23 cellular contexts compared by ENCODE assay signal in genomic region chr10:74919671-74920070, GRCh38.
DNase-seq lines count a peak whose midpoint lies in the region; ATAC-seq, FAIRE-seq and TF ChIP-seq lines count a peak whose summit lies in the region.
"Had no signal": no experiment of that assay in that cellular context is flagged by ENCODE, and none has a peak within 500 bp of the region (broad histone marks: within the 10 kb centered on the region; RNA-seq: fewer than 3 reads in every experiment).

No MANE protein-coding gene starts in this region.

- intact Hi-C loops in natural killer cell (cut with micrococcal nuclease) (loop anchor here (5.0 kb wide), 1 partner anchor 98 kb away; no protein-coding TSS in a partner anchor), K562 (cut with micrococcal nuclease) (no loop called here), PC-9 (cut with micrococcal nuclease; ENCODE audit: unreplicated experiment) (no loop called here)

- H3K9me3 Mint-ChIP-seq in natural killer cell: peaks cover 0 to 5% of the 10 kb centered on the region in 2 donors
- no peaks in the 10 kb centered on the region for H3K9me3 Mint-ChIP-seq in natural killer cell treated with Interleukin-12 subunit alpha and Interleukin-12 subunit beta and Interleukin-15 and Interleukin-18, amount 100 ng/mL, for 72 hours

- H3K4me1 ChIP-seq in SK-N-SH (ENCODE audit: control insufficient read depth in 1 of 2, insufficient read depth in 2 of 2, low read depth in 1 of 2, low read length in 1 of 2) (peaks cover 18 to 35% of the 10 kb centered on the region in 2 experiments), K562 (replicated peaks in 1 of 2; ENCODE audit: control insufficient read depth in 2 of 2, insufficient read depth in 2 of 2, low read length in 2 of 2) (peaks cover 9 to 14% of the 10 kb centered on the region in 2 experiments; a peak in 3 of 5 replicates), PC-9 (replicated peaks; ENCODE audit: insufficient read depth) (peaks cover 82% of the 10 kb centered on the region)
- H3K4me1 ChIP-seq: BLaER1 had no signal

- TF ChIP-seq CTCF in SK-N-SH (IDR thresholded peaks at IDR 0.05): no peak
- no peak for TF ChIP-seq CTCF in natural killer cell (IDR thresholded peaks at IDR 0.05)
- no peak for TF ChIP-seq CTCF in K562 (IDR thresholded peaks at IDR 0.05 in 2 of 3, conservative IDR thresholded peaks at IDR 0.05 in 1 of 3; ENCODE audit: insufficient read depth in 2 of 3, low read depth in 1 of 3, low read length in 3 of 3)
- TF ChIP-seq CTCF in PC-9 (conservative IDR thresholded peaks at IDR 0.05): no peak

- H3K36me3 ChIP-seq in SK-N-SH (replicated peaks in 1 of 2; ENCODE audit: control insufficient read depth in 1 of 2, insufficient read depth in 2 of 2, low read length in 1 of 2) (peaks cover 0 to 16% of the 10 kb centered on the region in 2 experiments), K562 (ENCODE audit: control insufficient read depth, insufficient read depth, low read length) (no peaks in the 10 kb centered on the region), PC-9 (ENCODE audit: low read depth) (no peaks in the 10 kb centered on the region)

- POLR2A ChIA-PET in SK-N-SH (lab: Yijun Ruan, JAX) (no interaction called here), K562 (lab: Yijun Ruan, JAX) (no interaction called here), HEK293T (lab: Yijun Ruan, JAX) (no interaction called here), PC-9 (lab: Charles Lee; ENCODE audit: unreplicated experiment) (no interaction called here)

- no TSS peak for BruUV-seq in K562 (replicated peaks; lab: Mats Ljungman, UMichigan)
- no TSS peak for BruUV-seq in PC-9 (replicated peaks; lab: Mats Ljungman, UMichigan)

- TF ChIP-seq EP300 in SK-N-SH (IDR thresholded peaks at IDR 0.05; ENCODE audit: borderline replicate concordance in 1 of 2, low read depth in 1 of 2, low read length in 1 of 2) (no peak), K562 (IDR thresholded peaks at IDR 0.05; ENCODE audit: low read length) (no peak)

- no peaks in the 10 kb centered on the region for H3K27me3 Mint-ChIP-seq in natural killer cell (ENCODE audit: low read depth in 2 of 2)
- no peaks in the 10 kb centered on the region for H3K27me3 Mint-ChIP-seq in natural killer cell treated with Interleukin-12 subunit alpha and Interleukin-12 subunit beta and Interleukin-15 and Interleukin-18, amount 100 ng/mL, for 72 hours
- H3K27me3 Mint-ChIP-seq: B cell; CD4-positive, CD25-positive, alpha-beta regulatory T cell had no signal

- CTCF ChIA-PET in SK-N-SH (lab: Yijun Ruan, JAX) (no interaction called here), K562 (lab: Yijun Ruan, JAX; ENCODE audit: low intra/inter-chr PET ratio) (no interaction called here), HEK293T (lab: Yijun Ruan, JAX) (interaction anchor here (0.7 kb wide), 1 partner anchor 172 kb away, joined by 5 read pairs; no protein-coding TSS in a partner anchor), PC-9 (lab: Charles Lee) (no interaction called here)

- no peak for ATAC-seq in SK-N-SH treated with all-trans-retinoic acid at 6 μM for 48 hours
- ATAC-seq in natural killer cell: no peak
- ATAC-seq in natural killer cell treated with Interleukin-12 subunit alpha and Interleukin-12 subunit beta and Interleukin-15 and Interleukin-18, amount 100 ng/mL, for 72 hours: no peak
- no peak for ATAC-seq in K562
- ATAC-seq: CD8-positive, alpha-beta T cell had no signal

- H3K9me3 ChIP-seq in SK-N-SH (no peaks in the 10 kb centered on the region; the same call in 1 of the 2 replicates), K562 (replicated peaks; ENCODE audit: control insufficient read depth, insufficient read depth, low read depth, low read length) (no peaks in the 10 kb centered on the region), PC-9 (ENCODE audit: insufficient read depth, low read depth) (no peaks in the 10 kb centered on the region)

- FAIRE-seq in K562 (lab: Jason Lieb, UNC) (no peak), islet of Langerhans (lab: Jason Lieb, UNC) (peak; percentile 24)
- FAIRE-seq: A204.1, G401.6, GM12891, GM18507 had no signal

- H3K4me3 Mint-ChIP-seq in natural killer cell: no peak overlapping the region
- no peak overlapping the region for H3K4me3 Mint-ChIP-seq in natural killer cell treated with Interleukin-12 subunit alpha and Interleukin-12 subunit beta and Interleukin-15 and Interleukin-18, amount 100 ng/mL, for 72 hours
- H3K4me3 Mint-ChIP-seq: B cell; CD4-positive, CD25-positive, alpha-beta regulatory T cell; CD8-positive, alpha-beta T cell had no signal

- H3K4me2 ChIP-seq in SK-N-SH (no peak overlapping the region), K562 (ENCODE audit: insufficient read depth, low read length) (no peak overlapping the region), PC-9 (no peak overlapping the region)
- H3K4me2 ChIP-seq: BLaER1 had no signal

- peaks cover 80% of the 10 kb centered on the region for H3K79me2 ChIP-seq in SK-N-SH (ENCODE audit: insufficient read depth)
- H3K79me2 ChIP-seq in K562 (ENCODE audit: control insufficient read depth, insufficient read depth, low read length): no peaks in the 10 kb centered on the region
- peaks cover 63% of the 10 kb centered on the region for H3K79me2 ChIP-seq in PC-9 (ENCODE audit: low read depth)

- TF ChIP-seq RAD21 in SK-N-SH (IDR thresholded peaks at IDR 0.05; ENCODE audit: low read length) (no peak), K562 (CRISPR knock-in tag; conservative IDR thresholded peaks at IDR 0.05 in 1 of 2, IDR thresholded peaks at IDR 0.05 in 1 of 2) (no peak)

- peaks cover 5% of the 10 kb centered on the region for H3K36me3 Mint-ChIP-seq in natural killer cell
- H3K36me3 Mint-ChIP-seq in natural killer cell treated with Interleukin-12 subunit alpha and Interleukin-12 subunit beta and Interleukin-15 and Interleukin-18, amount 100 ng/mL, for 72 hours: peaks cover 14% of the 10 kb centered on the region

- H3K4me3 ChIP-seq in SK-N-SH (ENCODE audit: low read depth in 2 of 2, low read length in 1 of 2) (no peak overlapping the region), K562 (no peak overlapping the region), PC-9 (no peak overlapping the region)
- H3K4me3 ChIP-seq: BLaER1 had no signal

- H3K9ac ChIP-seq in SK-N-SH: no peak overlapping the region
- H3K9ac ChIP-seq in K562 (ENCODE audit: insufficient read depth in 1 of 2, low read depth in 2 of 2, low read length in 2 of 2): no peak overlapping the region
- H3K9ac ChIP-seq: BLaER1 had no signal

- no peaks in the 10 kb centered on the region for H3K27me3 ChIP-seq in SK-N-SH (ENCODE audit: insufficient read depth)
- H3K27me3 ChIP-seq in K562 (ENCODE audit: control insufficient read depth in 2 of 2, insufficient read depth in 2 of 2, low read length in 2 of 2): no peaks in the 10 kb centered on the region
- H3K27me3 ChIP-seq in PC-9 (ENCODE audit: insufficient read depth, low read depth): no peaks in the 10 kb centered on the region
- H3K27me3 ChIP-seq: BLaER1 had no signal

- H2AFZ ChIP-seq in SK-N-SH (ENCODE audit: low read depth): no peak overlapping the region
- no peak overlapping the region for H2AFZ ChIP-seq in K562 (ENCODE audit: low read depth, low read length)
- no peak overlapping the region for H2AFZ ChIP-seq in PC-9

- in situ Hi-C loops in K562 (cut with MboI): no loop called here

- DNase-seq in SK-N-SH (no peak), natural killer cell (no peak), K562 (ENCODE audit: extremely low read depth in 1 of 4, low spot score in 3 of 4) (no peak), HEK293T (ENCODE audit: extremely low spot score) (no peak), PC-9 (no peak)
- no peak for DNase-seq in natural killer cell treated with Interleukin-12 subunit alpha and Interleukin-12 subunit beta and Interleukin-15 and Interleukin-18, amount 100 ng/mL, for 72 hours (ENCODE audit: low spot score)
- DNase-seq: Caco-2; CD4-positive, CD25-positive, alpha-beta regulatory T cell; CD8-positive, alpha-beta T cell; DMS153; DND-41; GOT3; HCEC 1CT had no signal

- H4K20me1 ChIP-seq in SK-N-SH (ENCODE audit: insufficient read depth) (peaks cover 3% of the 10 kb centered on the region), K562 (replicated peaks; ENCODE audit: control insufficient read depth, insufficient read depth, low read length) (no peaks in the 10 kb centered on the region), PC-9 (ENCODE audit: insufficient read depth) (no peaks in the 10 kb centered on the region)

- H3K9me1 ChIP-seq in K562 (ENCODE audit: control insufficient read depth, insufficient read depth, low read length): no peaks in the 10 kb centered on the region

- H3K27ac ChIP-seq in SK-N-SH (ENCODE audit: low read depth in 2 of 2, low read length in 1 of 2) (no peak overlapping the region), K562 (ENCODE audit: extremely low read depth, low read depth, low read length) (no peak overlapping the region), PC-9 (no peak overlapping the region)
- H3K27ac ChIP-seq: 22Rv1, BLaER1, C4-2B had no signal

- no peaks in the 10 kb centered on the region for H3K9me2 ChIP-seq in SK-N-SH
- no peaks in the 10 kb centered on the region for H3K9me2 ChIP-seq in PC-9 (ENCODE audit: insufficient read depth)

- peak overlapping the region; percentile 55 to 70 for H3K27ac Mint-ChIP-seq in natural killer cell
- H3K27ac Mint-ChIP-seq in natural killer cell treated with Interleukin-12 subunit alpha and Interleukin-12 subunit beta and Interleukin-15 and Interleukin-18, amount 100 ng/mL, for 72 hours: peak overlapping the region in 1 of 2 donors; percentile 59
- H3K27ac Mint-ChIP-seq: B cell; CD8-positive, alpha-beta T cell had no signal

- H3F3A ChIP-seq in SK-N-SH (replicated peaks; ENCODE audit: insufficient read depth) (peaks cover 6% of the 10 kb centered on the region), PC-9 (ENCODE audit: insufficient read depth, low read depth) (peaks cover 61% of the 10 kb centered on the region)

- peaks cover 54 to 59% of the 10 kb centered on the region in 2 donors for H3K4me1 Mint-ChIP-seq in natural killer cell
- peaks cover 38 to 46% of the 10 kb centered on the region in 2 donors for H3K4me1 Mint-ChIP-seq in natural killer cell treated with Interleukin-12 subunit alpha and Interleukin-12 subunit beta and Interleukin-15 and Interleukin-18, amount 100 ng/mL, for 72 hours (ENCODE audit: low read depth in 2 of 2)

- no peak for TF ChIP-seq POLR2A in K562 (conservative IDR thresholded peaks at IDR 0.05)

TF ChIP-seq in SK-N-SH treated with all-trans-retinoic acid at 6 μM for 48 hours, 23 proteins besides CTCF, POLR2A, EP300 and RAD21:
- TF ChIP-seq ESRRG (CRISPR knock-in tag; IDR thresholded peaks at IDR 0.05) (no peak), ZFP30 (CRISPR knock-in tag; IDR thresholded peaks at IDR 0.05) (peak; percentile 95)

TF ChIP-seq in SK-N-SH, 30 proteins besides CTCF, POLR2A, EP300 and RAD21 (continues in another document):
- TF ChIP-seq EZH2phosphoT487 (IDR thresholded peaks at IDR 0.05; ENCODE audit: borderline replicate concordance, low read depth) (no peak), FOXJ3 (CRISPR knock-in tag; IDR thresholded peaks at IDR 0.05) (no peak)

TF ChIP-seq in K562, 482 proteins besides CTCF, POLR2A, EP300 and RAD21 (continues in another document):
- TF ChIP-seq MCM2 (IDR thresholded peaks at IDR 0.05; ENCODE audit: low read depth): no peak
- peak in 1 of 2 experiments; percentile 75; a peak in 1 of 3 replicates for TF ChIP-seq CBX3 (IDR thresholded peaks at IDR 0.05; ENCODE audit: borderline replicate concordance in 1 of 2, low read length in 2 of 2)

TF ChIP-seq in HEK293T, 16 proteins besides CTCF, POLR2A, EP300 and RAD21 (continues in another document):
- TF ChIP-seq ELF4 (IDR thresholded peaks at IDR 0.05): no peak
- TF ChIP-seq SUZ12 (IDR thresholded peaks at IDR 0.05): no peak
- TF ChIP-seq NFRKB (IDR thresholded peaks at IDR 0.05): no peak
- TF ChIP-seq ARNT (IDR thresholded peaks at IDR 0.05): no peak
